Comparison of ENCODE assay signal across 14 cellular contexts in genomic region chrX:104137496-104137895, GRCh38. TPM values are rescaled to one million over a fixed set of nuclear protein-coding genes. Genes with fewer than 3 reads are reported as not detected.
DNase-seq lines count a peak whose midpoint lies in the region; ATAC-seq and TF ChIP-seq lines count a peak whose summit lies in the region.
"Had no signal": no experiment of that assay in that cellular context is flagged by ENCODE, and none has a peak within 500 bp of the region (broad histone marks: within the 10 kb centered on the region; RNA-seq: fewer than 3 reads in every experiment).

No MANE protein-coding gene starts in this region.

- no peak overlapping the region for H3K27ac ChIP-seq in adrenal gland
- H3K27ac ChIP-seq: ascending aorta, thyroid gland, VCaP had no signal

- H3K9me3 ChIP-seq in adrenal gland (replicated peaks in 1 of 3), result no peaks in the 10 kb centered on the region
- H3K9me3 ChIP-seq: ascending aorta, thyroid gland had no signal

- H3K4me3 Mint-ChIP-seq in activated T-helper 17 cell treated with anti-CD3 and anti-CD28 coated beads, Interleukin-2, amount 50 U/mL, for 72 hours, result no peak overlapping the region
- H3K4me3 Mint-ChIP-seq in activated T-cell treated with anti-CD3 and anti-CD28 coated beads, Interleukin-2, amount 50 U/mL, for 24 hours, result no peak overlapping the region
- H3K4me3 Mint-ChIP-seq: activated T-cell treated with anti-CD3 and anti-CD28 coated beads, Interleukin-2, amount 50 U/mL, for 4 hours; endodermal cell had no signal

- no peaks in the 10 kb centered on the region for H3K27me3 ChIP-seq in adrenal gland
- H3K27me3 ChIP-seq: ascending aorta, thyroid gland had no signal

- no peak overlapping the region for H3K4me3 ChIP-seq in adrenal gland
- H3K4me3 ChIP-seq: ascending aorta, thyroid gland had no signal

- peak; percentile 42 for ATAC-seq in activated T-helper 17 cell treated with anti-CD3 and anti-CD28 coated beads, Interleukin-2, amount 50 U/mL, for 72 hours (replicated peaks)
- no peak for ATAC-seq in HG02840 (IDR thresholded peaks at IDR 0.05; ENCODE audit: low FRiP score, unreplicated experiment)
- ATAC-seq: left ventricle myocardium superior had no signal

- TF ChIP-seq POLR2A in adrenal gland (IDR thresholded peaks at IDR 0.05), result no peak

- H3K9me3 Mint-ChIP-seq in activated T-helper 17 cell treated with anti-CD3 and anti-CD28 coated beads, Interleukin-2, amount 50 U/mL, for 72 hours, result no peaks in the 10 kb centered on the region
- H3K9me3 Mint-ChIP-seq in activated T-cell treated with anti-CD3 and anti-CD28 coated beads, Interleukin-2, amount 50 U/mL, for 24 hours, result no peaks in the 10 kb centered on the region
- H3K9me3 Mint-ChIP-seq: activated T-cell treated with anti-CD3 and anti-CD28 coated beads, Interleukin-2, amount 50 U/mL, for 4 hours had no signal

- H3K4me1 Mint-ChIP-seq in activated T-helper 17 cell treated with anti-CD3 and anti-CD28 coated beads, Interleukin-2, amount 50 U/mL, for 72 hours, result peaks cover 17% of the 10 kb centered on the region
- peaks cover 33% of the 10 kb centered on the region for H3K4me1 Mint-ChIP-seq in activated T-cell treated with anti-CD3 and anti-CD28 coated beads, Interleukin-2, amount 50 U/mL, for 24 hours (ENCODE audit: low read depth)
- H3K4me1 Mint-ChIP-seq: endodermal cell had no signal

- no peaks in the 10 kb centered on the region for H3K36me3 ChIP-seq in adrenal gland (replicated peaks in 1 of 2)
- H3K36me3 ChIP-seq: ascending aorta, thyroid gland had no signal

- peak; percentile 2 for DNase-seq in Daoy (ENCODE audit: low read depth)
- peak; percentile 19 for DNase-seq in LHCN-M2 (ENCODE audit: low read depth)
- DNase-seq in left kidney (ENCODE audit: low read depth, low spot score), result peak; percentile 4
- DNase-seq in adrenal gland, result no peak
- no peak for DNase-seq in activated T-cell treated with anti-CD3 and anti-CD28 coated beads, Interleukin-2, amount 50 U/mL, for 24 hours
- DNase-seq: activated T-cell treated with anti-CD3 and anti-CD28 coated beads, Interleukin-2, amount 50 U/mL, for 4 hours; DMS153; endodermal cell; left ventricle myocardium superior; thyroid gland had no signal

- H3K27me3 Mint-ChIP-seq in activated T-helper 17 cell treated with anti-CD3 and anti-CD28 coated beads, Interleukin-2, amount 50 U/mL, for 72 hours, result no peaks in the 10 kb centered on the region
- H3K27me3 Mint-ChIP-seq in activated T-cell treated with anti-CD3 and anti-CD28 coated beads, Interleukin-2, amount 50 U/mL, for 24 hours, result peaks cover 43% of the 10 kb centered on the region

- H3K27ac Mint-ChIP-seq in activated T-helper 17 cell treated with anti-CD3 and anti-CD28 coated beads, Interleukin-2, amount 50 U/mL, for 72 hours, result no peak overlapping the region
- no peak overlapping the region for H3K27ac Mint-ChIP-seq in activated T-cell treated with anti-CD3 and anti-CD28 coated beads, Interleukin-2, amount 50 U/mL, for 24 hours
- H3K27ac Mint-ChIP-seq: endodermal cell had no signal

- no peak for TF ChIP-seq CTCF in adrenal gland (IDR thresholded peaks at IDR 0.05)

- no peaks in the 10 kb centered on the region for H3K36me3 Mint-ChIP-seq in activated T-helper 17 cell treated with anti-CD3 and anti-CD28 coated beads, Interleukin-2, amount 50 U/mL, for 72 hours (ENCODE audit: low read depth)
- peaks cover 4% of the 10 kb centered on the region for H3K36me3 Mint-ChIP-seq in activated T-cell treated with anti-CD3 and anti-CD28 coated beads, Interleukin-2, amount 50 U/mL, for 24 hours (ENCODE audit: low read depth)

- H3K4me1 ChIP-seq in adrenal gland (replicated peaks in 1 of 2), result peaks cover 4 to 5% of the 10 kb centered on the region in 2 donors
- H3K4me1 ChIP-seq: ascending aorta, thyroid gland had no signal

- intact Hi-C loops in adrenal gland (cut with DNase I), result no loop called here

- WGBS in adrenal gland, 4 donors, result 75 to 85% (median 83%) methylated on average over 3 of the region's 3 CpGs

RNA-seq across cellular contexts. Expression of gene SLC25A53, which starts 19.3 kb away (rescaled TPM):
- total RNA-seq in Daoy (2014; rRNA removed; shearing (Covaris generic)), result 10.2 and 22.7 TPM in 2 replicates
- total RNA-seq in LHCN-M2 (2014; rRNA removed) (5.6 and 5.9 TPM in 2 replicates), adrenal gland (10 to 100 TPM in 2 of 8 donors, 1 to 10 TPM in 6; 5.3 to 51.0 (median 8.8) TPM)
- 5.3 TPM for polyA plus RNA-seq in LHCN-M2 (2012)
- 1 to 10 TPM; 6.1 to 8.7 TPM for total RNA-seq in activated T-helper 17 cell treated with anti-CD3 and anti-CD28 coated beads, Interleukin-2, amount 50 U/mL, for 72 hours
- 10 to 100 TPM in 1 of 3 donors, 1 to 10 TPM in 2; 3.6 to 11.3 (median 8.4) TPM for polyA plus RNA-seq in adrenal gland

RNA-seq across cellular contexts. Expression of gene ZCCHC18, which starts 25.2 kb away (rescaled TPM):
- total RNA-seq in Daoy (2014; rRNA removed; shearing (Covaris generic)), result 0.39 and 1.1 TPM in 2 replicates
- total RNA-seq in LHCN-M2 (2014; rRNA removed), result 0.64 TPM in 1 of 2 replicates, not detected in the other
- polyA plus RNA-seq in LHCN-M2 (2012), result 0.26 TPM
- 1 to 10 TPM; 1.6 to 2.0 TPM for total RNA-seq in activated T-helper 17 cell treated with anti-CD3 and anti-CD28 coated beads, Interleukin-2, amount 50 U/mL, for 72 hours
- total RNA-seq in adrenal gland, result 1 to 10 TPM in 2 of 8 donors, under 1 TPM in 4, not detected in 2; 0.38 to 1.4 (median 0.73) TPM
- polyA plus RNA-seq in adrenal gland, result 1 to 10 TPM in 1 of 3 donors, under 1 TPM in 2; 0.74 to 1.6 (median 0.93) TPM

RNA-seq across cellular contexts. Expression of gene FAM199X, which starts 28.8 kb away (rescaled TPM):
- total RNA-seq in Daoy (2014; rRNA removed; shearing (Covaris generic)), result 10.1 and 11.0 TPM in 2 replicates
- total RNA-seq in LHCN-M2 (2014; rRNA removed) (20.6 and 22.5 TPM in 2 replicates), adrenal gland (10 to 100 TPM; 16.7 to 28.2 (median 21.0) TPM)
- 5.4 TPM for polyA plus RNA-seq in LHCN-M2 (2012)
- total RNA-seq in activated T-helper 17 cell treated with anti-CD3 and anti-CD28 coated beads, Interleukin-2, amount 50 U/mL, for 72 hours, result 1 to 10 TPM; 9.6 TPM
- polyA plus RNA-seq in adrenal gland, result 10 to 100 TPM in 2 of 3 donors, 1 to 10 TPM in 1; 8.6 to 23.6 (median 15.9) TPM

Comparison
In these comparisons a context has a peak if more than half of its experiments do, and no peak if none do; other contexts are left out.
1. DNase-seq: peak in Daoy (single experiment), LHCN-M2 (single experiment) and left kidney (single experiment); none in adrenal gland (0 of 7) and activated T-cell treated with anti-CD3 and anti-CD28 coated beads, Interleukin-2, amount 50 U/mL, for 24 hours (single experiment).